Comparison of ENCODE assay signal across 8 cellular contexts in genomic region chr7:103065666-103066065, GRCh38. TPM values are rescaled to one million over a fixed set of nuclear protein-coding genes. Genes with fewer than 3 reads are reported as not detected.
DNase-seq lines count a peak whose midpoint lies in the region; ATAC-seq and TF ChIP-seq lines count a peak whose summit lies in the region.

No MANE protein-coding gene starts in this region.

- no peak overlapping the region for H3K4me2 ChIP-seq in mammary epithelial cell (ENCODE audit: insufficient read depth, low read depth, low read length)

- H3K9me3 Mint-ChIP-seq in T-helper 2 cell treated with Interferon-gamma antibody and Interleukin-4, amounts not matched to agents 5 μg/mL and 100 μg/mL, for 36 hours: no peaks in the 10 kb centered on the region

- H2AFZ ChIP-seq in mammary epithelial cell (ENCODE audit: low read depth, low read length): peak overlapping the region; percentile 2

- H3K36me3 ChIP-seq in mammary epithelial cell (ENCODE audit: insufficient read depth, low read length) (no peaks in the 10 kb centered on the region), mucosa of descending colon (ENCODE audit: low read depth) (no peaks in the 10 kb centered on the region)

- TF ChIP-seq CTCF in mammary epithelial cell (conservative IDR thresholded peaks at IDR 0.05 in 1 of 2, IDR thresholded peaks at IDR 0.05 in 1 of 2; ENCODE audit: extremely low read depth in 1 of 2, insufficient read depth in 1 of 2, low read depth in 1 of 2, low read length in 2 of 2) (peak; percentile 38 to 53), mucosa of descending colon (IDR thresholded peaks at IDR 0.05) (no peak)

- CTCF ChIA-PET in mammary epithelial cell (lab: Charles Lee; ENCODE audit: low non-redundant PET): no interaction called here

- no peaks in the 10 kb centered on the region for H3K9me3 ChIP-seq in mammary epithelial cell (replicated peaks; ENCODE audit: insufficient read depth, low read length)
- no peaks in the 10 kb centered on the region for H3K9me3 ChIP-seq in mucosa of descending colon

- H3K27me3 ChIP-seq in mammary epithelial cell (ENCODE audit: insufficient read depth, low read length): no peaks in the 10 kb centered on the region

- no peak overlapping the region for H3K4me3 Mint-ChIP-seq in T-helper 2 cell treated with Interferon-gamma antibody and Interleukin-4, amounts not matched to agents 5 μg/mL and 100 μg/mL, for 36 hours

- no peaks in the 10 kb centered on the region for H3K79me2 ChIP-seq in mammary epithelial cell (ENCODE audit: insufficient read depth, low read length)

- no peak overlapping the region for H3K27ac Mint-ChIP-seq in T-helper 2 cell treated with Interferon-gamma antibody and Interleukin-4, amounts not matched to agents 5 μg/mL and 100 μg/mL, for 36 hours

- H3K4me3 ChIP-seq in mammary epithelial cell (replicated peaks in 1 of 3; ENCODE audit: insufficient read depth in 1 of 3, low read depth in 2 of 3, low read length in 3 of 3) (no peak overlapping the region), mucosa of descending colon (no peak overlapping the region)

- no peak overlapping the region for H3K9ac ChIP-seq in mammary epithelial cell (ENCODE audit: insufficient read depth, low read length)

- 17% methylated on average over 1 of the region's 1 CpG for WGBS in mammary epithelial cell (ENCODE audit: low coverage, missing lambda C conversion rate)

- no peaks in the 10 kb centered on the region for H3K36me3 Mint-ChIP-seq in T-helper 2 cell treated with Interferon-gamma antibody and Interleukin-4, amounts not matched to agents 5 μg/mL and 100 μg/mL, for 36 hours (ENCODE audit: low read depth)

- DNase-seq in NCI-H524 (lab: John Stamatoyannopoulos, UW) (peak; percentile 32 to 64), NCI-H524 treated with DMSO at 0.1 percent for 48 hours (lab: John Stamatoyannopoulos, UW) (no peak), HUDEP-2 (lab: John Stamatoyannopoulos, UW; ENCODE audit: unreplicated experiment in 76 of 76) (peak in 43 of 76 experiments; percentile 3 to 49 (median 26)), mammary epithelial cell (peak; percentile 6), mucosa of descending colon (peak in 2 of 3 donors; percentile 36 to 39), posterior vena cava (ENCODE audit: low spot score) (no peak)
- DNase-seq in T-helper 2 cell treated with Interferon-gamma antibody and Interleukin-4, amounts not matched to agents 5 μg/mL and 100 μg/mL, for 36 hours (ENCODE audit: low spot score): peak; percentile 29

- peak; percentile 34 for ATAC-seq in mucosa of descending colon
- ATAC-seq in GM21360 (IDR thresholded peaks at IDR 0.05; ENCODE audit: unreplicated experiment): no peak

- dilution Hi-C loops in mammary epithelial cell (cut with HindIII; ENCODE audit: low sequenced_read_pairs): no loop called here

- H3K4me1 ChIP-seq in mammary epithelial cell (ENCODE audit: insufficient read depth, low read length): no peaks in the 10 kb centered on the region
- no peaks in the 10 kb centered on the region for H3K4me1 ChIP-seq in mucosa of descending colon (ENCODE audit: low read depth)

- no TSS peak for BruUV-seq in mammary epithelial cell (replicated peaks; lab: Mats Ljungman, UMichigan)

- in situ Hi-C loops in mammary epithelial cell (cut with MboI; ENCODE audit: low sequenced_read_pairs in 2 of 2): loop anchor here in 1 of 2 donors (25.0 kb wide), 1 partner anchor 303 kb away; no protein-coding TSS in a partner anchor

- H3K4me1 Mint-ChIP-seq in T-helper 2 cell treated with Interferon-gamma antibody and Interleukin-4, amounts not matched to agents 5 μg/mL and 100 μg/mL, for 36 hours (ENCODE audit: low read depth): no peaks in the 10 kb centered on the region

- intact Hi-C loops in mammary epithelial cell (cut with micrococcal nuclease) (loop anchor here (10.0 kb wide), 1 partner anchor 191 kb away; no protein-coding TSS in a partner anchor), mucosa of descending colon (cut with DNase I, micrococcal nuclease) (no loop called here), posterior vena cava (cut with DNase I) (no loop called here)

- peaks cover 11% of the 10 kb centered on the region for H3K27me3 Mint-ChIP-seq in T-helper 2 cell treated with Interferon-gamma antibody and Interleukin-4, amounts not matched to agents 5 μg/mL and 100 μg/mL, for 36 hours (ENCODE audit: low read depth)

- no peaks in the 10 kb centered on the region for H4K20me1 ChIP-seq in mammary epithelial cell (ENCODE audit: insufficient read depth, low read length)

- no peak overlapping the region for H3K27ac ChIP-seq in mammary epithelial cell (ENCODE audit: insufficient read depth, low read depth, low read length)

RNA-seq across cellular contexts. Expression of gene FBXL13, which starts 8.9 kb away (rescaled TPM):
- total RNA-seq in mammary epithelial cell (1 to 10 TPM in 1 of 2 donors, under 1 TPM in 1; 0.78 to 1.3 TPM), mucosa of descending colon (1 to 10 TPM in 1 of 3 donors, under 1 TPM in 2; 0.65 to 1.8 (median 0.78) TPM), posterior vena cava (1 to 10 TPM; 1.7 to 3.2 TPM)
- polyA plus RNA-seq in mammary epithelial cell: 0.18 TPM
- polyA minus RNA-seq in mammary epithelial cell: 16.2 TPM

RNA-seq across cellular contexts. Expression of gene ARMC10, which starts 9.3 kb away (rescaled TPM):
- total RNA-seq in mammary epithelial cell (10 to 100 TPM; 44.2 to 52.7 TPM), mucosa of descending colon (10 to 100 TPM; 28.1 to 36.1 (median 32.2) TPM), posterior vena cava (10 to 100 TPM; 35.4 to 36.2 TPM)
- polyA plus RNA-seq in mammary epithelial cell: 26.6 TPM
- polyA minus RNA-seq in mammary epithelial cell: 13.3 TPM

Comparison
In these comparisons a context has a peak if more than half of its experiments do, and no peak if none do; other contexts are left out.
1. DNase-seq: peak in NCI-H524 (2 of 2), HUDEP-2 (43 of 76), T-helper 2 cell treated with Interferon-gamma antibody and Interleukin-4, amounts not matched to agents 5 μg/mL and 100 μg/mL, for 36 hours (single experiment), mammary epithelial cell (single experiment) and mucosa of descending colon (2 of 3); none in NCI-H524 treated with DMSO at 0.1 percent for 48 hours (single experiment) and posterior vena cava (single experiment).